ENCODE assay signal across 19 cellular contexts in genomic region chr6:156695747-156696146, GRCh38.
"Had no signal": no experiment of that assay in that cellular context is flagged by ENCODE, and none has a peak within 500 bp of the region (broad histone marks: within the 10 kb centered on the region; RNA-seq: fewer than 3 reads in every experiment).

No MANE protein-coding gene starts in this region.

- ATAC-seq: activated naive CD8-positive, alpha-beta T cell treated with anti-CD3 and anti-CD28 coated beads, Interleukin-2, amount 50 U/mL, for 24 hours; foreskin keratinocyte; left lung; naive thymus-derived CD4-positive, alpha-beta T cell had no signal

- H3K4me3 ChIP-seq: left lung, right atrium auricular region, skin epidermis, thyroid gland had no signal

- H3K4me3 Mint-ChIP-seq: activated naive CD8-positive, alpha-beta T cell treated with anti-CD3 and anti-CD28 coated beads, Interleukin-2, amount 50 U/mL, for 24 hours; activated T-helper 1 cell treated with anti-CD3 and anti-CD28 coated beads, Interleukin-12 subunit alpha, Interleukin-12 subunit beta, Interleukin-2, Interleukin-4 antibody, amounts not matched to agents 30 ng/mL and 10 ng/mL and 1 ng/mL, durations not matched to agents 14 hours and 24 hours and 36 hours; naive thymus-derived CD4-positive, alpha-beta T cell had no signal

- H3K27me3 ChIP-seq: foreskin keratinocyte, left lung, right atrium auricular region, thyroid gland had no signal

- H3K36me3 ChIP-seq: left lung, right atrium auricular region, thyroid gland had no signal

- DNase-seq: activated CD4-positive, alpha-beta T cell treated with anti-CD3 and anti-CD28 coated beads, Interleukin-2, amount 50 U/mL, for 4 hours; activated CD4-positive, CD25-positive, alpha-beta regulatory T cell; activated naive CD4-positive, alpha-beta T cell; activated naive CD8-positive, alpha-beta T cell treated with anti-CD3 and anti-CD28 coated beads, Interleukin-2, amount 50 U/mL, for 24 hours; aorta; effector memory CD4-positive, alpha-beta T cell; foreskin keratinocyte; glutamatergic neuron; hypothalamus; kidney; left lung; mammary epithelial cell; naive thymus-derived CD4-positive, alpha-beta T cell; stimulated activated CD4-positive, alpha-beta T cell treated with anti-CD3 and anti-CD28 coated beads, Interleukin-15, amount 100 ng/mL, for 24 hours; thyroid gland had no signal

- H3K4me1 ChIP-seq: left lung, parathyroid adenoma, right atrium auricular region, thyroid gland had no signal

- H3K27ac ChIP-seq: foreskin keratinocyte, left lung, parathyroid adenoma, right atrium auricular region, skin epidermis, thyroid gland had no signal

- H3K27ac Mint-ChIP-seq: activated naive CD8-positive, alpha-beta T cell treated with anti-CD3 and anti-CD28 coated beads, Interleukin-2, amount 50 U/mL, for 24 hours; activated T-helper 1 cell treated with anti-CD3 and anti-CD28 coated beads, Interleukin-12 subunit alpha, Interleukin-12 subunit beta, Interleukin-2, Interleukin-4 antibody, amounts not matched to agents 30 ng/mL and 10 ng/mL and 1 ng/mL, durations not matched to agents 14 hours and 24 hours and 36 hours had no signal

- H3K27me3 Mint-ChIP-seq: activated naive CD8-positive, alpha-beta T cell treated with anti-CD3 and anti-CD28 coated beads, Interleukin-2, amount 50 U/mL, for 24 hours had no signal

- H3K36me3 Mint-ChIP-seq: naive thymus-derived CD4-positive, alpha-beta T cell had no signal

- H3K9me3 Mint-ChIP-seq: activated naive CD8-positive, alpha-beta T cell treated with anti-CD3 and anti-CD28 coated beads, Interleukin-2, amount 50 U/mL, for 24 hours; activated T-helper 1 cell treated with anti-CD3 and anti-CD28 coated beads, Interleukin-12 subunit alpha, Interleukin-12 subunit beta, Interleukin-2, Interleukin-4 antibody, amounts not matched to agents 30 ng/mL and 10 ng/mL and 1 ng/mL, durations not matched to agents 14 hours and 24 hours and 36 hours; naive thymus-derived CD4-positive, alpha-beta T cell had no signal

- H3K9ac ChIP-seq: parathyroid adenoma had no signal

- H3K9me3 ChIP-seq: left lung, right atrium auricular region, thyroid gland had no signal
